ENCODE assay signal across 14 cellular contexts in the genomic region with DNA sequence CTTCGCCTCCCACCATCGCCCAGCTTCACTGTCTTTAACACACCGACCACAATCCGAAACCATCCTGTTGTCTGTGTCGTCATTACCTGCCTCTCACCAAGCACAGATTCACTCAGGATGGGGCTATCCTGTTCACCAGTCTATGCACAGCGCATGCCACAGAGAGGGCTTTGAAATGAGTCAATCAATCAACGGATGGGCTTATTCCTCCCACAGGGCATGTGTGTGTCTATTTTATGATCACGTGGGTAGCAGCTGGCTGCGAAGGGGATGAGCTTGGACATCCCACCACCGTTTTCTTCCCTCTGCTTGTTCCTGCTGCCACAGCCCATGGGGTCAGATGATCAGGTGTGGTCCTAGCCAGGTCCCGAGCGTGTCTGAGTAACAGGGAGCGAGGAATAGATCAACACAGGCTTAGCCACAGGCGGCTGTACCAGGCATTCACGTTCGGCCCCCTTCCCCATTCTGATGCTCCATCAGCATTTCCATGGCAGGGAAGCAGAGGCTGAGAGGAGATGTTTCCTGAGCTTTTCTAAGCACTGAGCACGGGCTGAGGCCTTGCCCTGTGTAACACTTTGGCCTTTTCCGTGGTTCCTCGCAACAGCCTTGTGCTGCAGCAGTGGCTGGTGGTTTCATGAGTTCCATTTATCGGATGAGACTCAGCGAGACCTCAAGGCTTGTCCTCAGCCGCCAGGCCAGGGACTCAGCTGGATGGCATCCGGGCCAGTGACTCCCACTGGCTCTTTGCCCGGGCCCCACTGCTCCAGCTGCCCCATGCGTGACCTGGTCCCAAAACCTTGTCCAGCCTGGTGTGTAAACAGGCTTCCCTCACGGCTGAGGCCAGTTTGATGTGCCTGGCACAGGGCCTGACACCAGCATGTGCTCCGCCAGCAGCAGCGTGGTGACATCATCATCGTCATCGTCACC. TPM values are rescaled to one million over a fixed set of nuclear protein-coding genes. Genes with fewer than 3 reads are reported as not detected.
DNase-seq lines count a peak whose midpoint lies in the region; ATAC-seq and TF ChIP-seq lines count a peak whose summit lies in the region.
"Had no signal": no experiment of that assay in that cellular context is flagged by ENCODE, and none has a peak within 500 bp of the region (broad histone marks: within the 10 kb centered on the region; RNA-seq: fewer than 3 reads in every experiment).

No MANE protein-coding gene starts in this region.

- H3K27ac Mint-ChIP-seq in HFFc6 = no peak overlapping the region

- peaks cover 37% of the 10 kb centered on the region for H3K27me3 Mint-ChIP-seq in HFFc6 (ENCODE audit: insufficient read depth)

- intact Hi-C loops in right lobe of liver (cut with DNase I) = no loop called here

- H3K4me3 ChIP-seq in right lobe of liver = no peak overlapping the region
- H3K4me3 ChIP-seq: uterus had no signal

- H3K27ac ChIP-seq in right lobe of liver = no peak overlapping the region
- H3K27ac ChIP-seq: RWPE1, uterus had no signal

- peak; percentile 42 for DNase-seq in AG20443 (ENCODE audit: low spot score)
- DNase-seq in HFFc6 = peak; percentile 12
- DNase-seq in astrocyte of the hippocampus (ENCODE audit: low read depth, low spot score) = peak; percentile 85
- peak; percentile 92 to 96 (median 94) for DNase-seq in right lobe of liver
- no peak for DNase-seq in DMS114 treated with DMSO at 0.1 percent for 48 hours (lab: John Stamatoyannopoulos, UW; ENCODE audit: unreplicated experiment)
- DNase-seq in NCI-H510A treated with DMSO at 0.1 percent for 48 hours (lab: John Stamatoyannopoulos, UW) = no peak
- DNase-seq: effector memory CD4-positive, alpha-beta T cell; hippocampal formation; NCI-H2171; stimulated activated CD4-positive, alpha-beta T cell treated with anti-CD3 and anti-CD28 coated beads, Interleukin-12 subunit alpha, Interleukin-12 subunit beta, amount 100 ng/mL, for 4 hours; uterus had no signal

- peaks cover 0 to 5% (median 2%) of the 10 kb centered on the region in 4 donors for H3K4me1 ChIP-seq in right lobe of liver
- H3K4me1 ChIP-seq: uterus had no signal

- no peak for TF ChIP-seq CTCF in HFFc6 (IDR thresholded peaks at IDR 0.05)
- no peak for TF ChIP-seq CTCF in right lobe of liver (IDR thresholded peaks at IDR 0.05)

- no peaks in the 10 kb centered on the region for H3K9me3 Mint-ChIP-seq in HFFc6

- no peaks in the 10 kb centered on the region for H3K36me3 Mint-ChIP-seq in HFFc6 (ENCODE audit: low read depth)

- ATAC-seq in right lobe of liver = peak; percentile 92 to 97 (median 94)
- ATAC-seq in HG02973 (IDR thresholded peaks at IDR 0.05; ENCODE audit: unreplicated experiment) = no peak
- ATAC-seq in HG02642 (IDR thresholded peaks at IDR 0.05; ENCODE audit: poor library complexity, unreplicated experiment) = no peak

- no peak for TF ChIP-seq POLR2A in right lobe of liver (IDR thresholded peaks at IDR 0.05)

- H3K9me3 ChIP-seq in right lobe of liver = no peaks in the 10 kb centered on the region
- H3K9me3 ChIP-seq: uterus had no signal

- no peak overlapping the region for H3K4me3 Mint-ChIP-seq in HFFc6

- WGBS in right lobe of liver (ENCODE audit: insufficient coverage, low coverage, low lambda C conversion rate, missing lambda C conversion rate) = 51% methylated on average over 15 of the region's 30 CpGs

- H3K4me1 Mint-ChIP-seq in HFFc6 (ENCODE audit: low read depth) = no peaks in the 10 kb centered on the region; the same call in 1 of the 2 replicates

- no peaks in the 10 kb centered on the region for H3K36me3 ChIP-seq in right lobe of liver
- H3K36me3 ChIP-seq: uterus had no signal

- H3K27me3 ChIP-seq in right lobe of liver = no peaks in the 10 kb centered on the region
- H3K27me3 ChIP-seq: uterus had no signal

RNA-seq across cellular contexts. Expression of a gene that starts 48.1 kb away (rescaled TPM):
- not detected for total RNA-seq in HFFc6 (2021; fragmentation: NEBNext Ultra II Directional; extraction: Animal tissue kit (Norgen Biotek cat#: 25700))
- total RNA-seq in right lobe of liver = not detected
- total RNA-seq: uterus had no signal

Comparison
In these comparisons a context has a peak if more than half of its experiments do, and no peak if none do; other contexts are left out.
1. DNase-seq: peak in AG20443 (single experiment), HFFc6 (single experiment), astrocyte of the hippocampus (single experiment) and right lobe of liver (3 of 3); none in DMS114 treated with DMSO at 0.1 percent for 48 hours (single experiment) and NCI-H510A treated with DMSO at 0.1 percent for 48 hours (single experiment).
2. ATAC-seq: peak in right lobe of liver (4 of 4); none in HG02973 (single experiment) and HG02642 (single experiment).